ENCODE assay signal across 14 cellular contexts in the genomic region with DNA sequence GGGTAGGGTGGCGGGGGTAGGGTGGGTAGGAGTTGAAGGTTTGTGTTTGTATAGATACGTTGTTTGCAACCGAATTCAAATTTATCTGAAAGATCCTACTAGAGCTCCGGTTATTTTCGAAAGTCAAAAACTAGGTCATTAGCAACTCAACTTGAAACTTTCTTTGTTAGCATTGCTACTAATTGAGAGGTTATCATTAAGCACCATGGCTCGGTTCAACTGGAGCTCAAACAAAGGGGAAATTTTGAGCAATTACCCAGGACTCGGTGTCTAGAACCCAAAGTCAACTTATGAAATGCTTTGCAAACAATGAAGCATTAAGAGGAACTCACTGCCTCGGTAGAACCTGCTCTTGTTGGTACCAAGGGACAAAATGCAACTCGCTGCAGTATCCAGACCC.
DNase-seq lines count a peak whose midpoint lies in the region; ATAC-seq and TF ChIP-seq lines count a peak whose summit lies in the region.
"Had no signal": no experiment of that assay in that cellular context is flagged by ENCODE, and none has a peak within 500 bp of the region (broad histone marks: within the 10 kb centered on the region; RNA-seq: fewer than 3 reads in every experiment).

No MANE protein-coding gene starts in this region.

- no peak overlapping the region for H3K4me2 ChIP-seq in mesendoderm (ENCODE audit: low read length)

- no peak for TF ChIP-seq POLR2A in body of pancreas (IDR thresholded peaks at IDR 0.05)

- peak overlapping the region; percentile 68 for H3K27ac Mint-ChIP-seq in activated CD4-positive, alpha-beta T cell treated with anti-CD3 and anti-CD28 coated beads for 36 hours
- no peak overlapping the region for H3K27ac Mint-ChIP-seq in activated CD4-positive, alpha-beta T cell treated with anti-CD3 and anti-CD28 coated beads, Interleukin-2, amount 10 ng/mL, durations not matched to agents 24 days and 14 days
- no peak overlapping the region for H3K27ac Mint-ChIP-seq in WTC11
- H3K27ac Mint-ChIP-seq: HFFc6 had no signal

- no peak overlapping the region for H4K5ac ChIP-seq in mesendoderm (ENCODE audit: low read length)

- H4K8ac ChIP-seq in mesendoderm (ENCODE audit: low read depth, low read length) = no peak overlapping the region

- TF ChIP-seq CTCF in body of pancreas (IDR thresholded peaks at IDR 0.05) = no peak
- no peak for TF ChIP-seq CTCF in WTC11 (IDR thresholded peaks at IDR 0.05)

- H3K4me3 ChIP-seq in mesendoderm (ENCODE audit: low read length) (no peak overlapping the region), body of pancreas (no peak overlapping the region)
- H3K4me3 ChIP-seq: thoracic aorta had no signal

- no peak overlapping the region for H3K4ac ChIP-seq in mesendoderm (ENCODE audit: low read depth, low read length)

- no peak overlapping the region for H3K4me3 Mint-ChIP-seq in activated CD4-positive, alpha-beta T cell treated with anti-CD3 and anti-CD28 coated beads for 36 hours
- H3K4me3 Mint-ChIP-seq in activated CD4-positive, alpha-beta T cell treated with anti-CD3 and anti-CD28 coated beads, Interleukin-2, amount 10 ng/mL, durations not matched to agents 24 days and 14 days = no peak overlapping the region
- H3K4me3 Mint-ChIP-seq in WTC11 = no peak overlapping the region
- H3K4me3 Mint-ChIP-seq: activated CD8-positive, alpha-beta T cell treated with anti-CD3 and anti-CD28 coated beads, Interleukin-2, amount 10 ng/mL, durations not matched to agents 7 days and 5 days; activated naive CD8-positive, alpha-beta T cell treated with anti-CD3 and anti-CD28 coated beads, Interleukin-2, amount 50 U/mL, for 24 hours; HFFc6 had no signal

- H2BK120ac ChIP-seq in mesendoderm (ENCODE audit: low read depth, low read length) = no peak overlapping the region

- WGBS in mesendoderm (ENCODE audit: extremely low coverage, insufficient coverage, low lambda C conversion rate) = no CpG with 5 or more reads among the region's 9 CpGs
- 83 to 88% methylated on average over 9 of the region's 9 CpGs for WGBS in body of pancreas, 2 donors

- no peak overlapping the region for H2BK15ac ChIP-seq in mesendoderm (replicated peaks; ENCODE audit: low read depth)

- no peak overlapping the region for H2BK5ac ChIP-seq in mesendoderm (ENCODE audit: low read length)

- POLR2A ChIA-PET in activated CD4-positive, alpha-beta T cell treated with anti-CD3 and anti-CD28 coated beads for 36 hours (lab: Charles Lee) = no interaction called here
- POLR2A ChIA-PET in WTC11 (lab: Charles Lee) = no interaction called here

- no peaks in the 10 kb centered on the region for H3K36me3 ChIP-seq in mesendoderm (ENCODE audit: control insufficient read depth, insufficient read depth, low read length)
- H3K36me3 ChIP-seq in body of pancreas (replicated peaks in 1 of 2; ENCODE audit: insufficient read depth in 1 of 2, low read depth in 2 of 2) = no peaks in the 10 kb centered on the region
- H3K36me3 ChIP-seq: thoracic aorta had no signal

- H3K27ac ChIP-seq in mesendoderm (ENCODE audit: low read depth, low read length) (no peak overlapping the region), body of pancreas (no peak overlapping the region)
- H3K27ac ChIP-seq: thoracic aorta had no signal

- H3K18ac ChIP-seq in mesendoderm (ENCODE audit: low read length) = peak overlapping the region; percentile 28

- no peaks in the 10 kb centered on the region for H3K79me2 ChIP-seq in mesendoderm (ENCODE audit: control insufficient read depth, insufficient read depth, low read length)

- no peak overlapping the region for H3K9ac ChIP-seq in mesendoderm (ENCODE audit: low read length)

- H3K23ac ChIP-seq in mesendoderm (ENCODE audit: low read length) = no peak overlapping the region

- peaks cover 3% of the 10 kb centered on the region for H3K4me1 ChIP-seq in mesendoderm (ENCODE audit: control insufficient read depth, low read depth, low read length)
- peaks cover 4% of the 10 kb centered on the region for H3K4me1 ChIP-seq in body of pancreas

- no peaks in the 10 kb centered on the region for H3K36me3 Mint-ChIP-seq in activated CD4-positive, alpha-beta T cell treated with anti-CD3 and anti-CD28 coated beads for 36 hours (ENCODE audit: low read depth)
- H3K36me3 Mint-ChIP-seq in activated CD4-positive, alpha-beta T cell treated with anti-CD3 and anti-CD28 coated beads, Interleukin-2, amount 10 ng/mL, durations not matched to agents 24 days and 14 days (ENCODE audit: low read depth) = no peaks in the 10 kb centered on the region
- no peaks in the 10 kb centered on the region for H3K36me3 Mint-ChIP-seq in WTC11

- peaks cover 30% of the 10 kb centered on the region for H3K4me1 Mint-ChIP-seq in activated CD4-positive, alpha-beta T cell treated with anti-CD3 and anti-CD28 coated beads for 36 hours
- peaks cover 15% of the 10 kb centered on the region for H3K4me1 Mint-ChIP-seq in activated CD4-positive, alpha-beta T cell treated with anti-CD3 and anti-CD28 coated beads, Interleukin-2, amount 10 ng/mL, durations not matched to agents 24 days and 14 days
- H3K4me1 Mint-ChIP-seq in WTC11 = peaks cover 25% of the 10 kb centered on the region

- no peaks in the 10 kb centered on the region for H3K79me1 ChIP-seq in mesendoderm (ENCODE audit: low read length)

- peaks cover 2% of the 10 kb centered on the region for H3K27me3 Mint-ChIP-seq in activated CD4-positive, alpha-beta T cell treated with anti-CD3 and anti-CD28 coated beads for 36 hours
- no peaks in the 10 kb centered on the region for H3K27me3 Mint-ChIP-seq in activated CD4-positive, alpha-beta T cell treated with anti-CD3 and anti-CD28 coated beads, Interleukin-2, amount 10 ng/mL, durations not matched to agents 24 days and 14 days
- no peaks in the 10 kb centered on the region for H3K27me3 Mint-ChIP-seq in WTC11 (ENCODE audit: low read depth)
- H3K27me3 Mint-ChIP-seq: activated naive CD8-positive, alpha-beta T cell treated with anti-CD3 and anti-CD28 coated beads, Interleukin-2, amount 50 U/mL, for 24 hours had no signal

- H2AK5ac ChIP-seq in mesendoderm (ENCODE audit: low read length) = no peak overlapping the region

- no peaks in the 10 kb centered on the region for H3K9me3 Mint-ChIP-seq in activated CD4-positive, alpha-beta T cell treated with anti-CD3 and anti-CD28 coated beads for 36 hours (ENCODE audit: low read depth)
- peaks cover 3% of the 10 kb centered on the region for H3K9me3 Mint-ChIP-seq in activated CD4-positive, alpha-beta T cell treated with anti-CD3 and anti-CD28 coated beads, Interleukin-2, amount 10 ng/mL, durations not matched to agents 24 days and 14 days
- no peaks in the 10 kb centered on the region for H3K9me3 Mint-ChIP-seq in WTC11
- H3K9me3 Mint-ChIP-seq: activated naive CD8-positive, alpha-beta T cell treated with anti-CD3 and anti-CD28 coated beads, Interleukin-2, amount 50 U/mL, for 24 hours; HFFc6 had no signal

- H3K9me3 ChIP-seq in body of pancreas = no peaks in the 10 kb centered on the region
- H3K9me3 ChIP-seq: thoracic aorta had no signal

- CTCF ChIA-PET in activated CD4-positive, alpha-beta T cell treated with anti-CD3 and anti-CD28 coated beads for 36 hours (lab: Charles Lee) = no interaction called here
- CTCF ChIA-PET in WTC11 (lab: Charles Lee) = no interaction called here

- intact Hi-C loops in activated CD4-positive, alpha-beta T cell treated with anti-CD3 and anti-CD28 coated beads for 36 hours (cut with DNase I, micrococcal nuclease) = no loop called here
- intact Hi-C loops in activated CD4-positive, alpha-beta T cell treated with anti-CD3 and anti-CD28 coated beads, Interleukin-2, amount 10 ng/mL, durations not matched to agents 24 days and 14 days (cut with micrococcal nuclease) = no loop called here
- intact Hi-C loops in body of pancreas (cut with DNase I) = no loop called here

- DNase-seq in activated CD4-positive, alpha-beta T cell treated with anti-CD3 and anti-CD28 coated beads for 36 hours = no peak
- DNase-seq in activated CD4-positive, alpha-beta T cell treated with anti-CD3 and anti-CD28 coated beads, Interleukin-2, amount 10 ng/mL, durations not matched to agents 24 days and 14 days = no peak
- DNase-seq in mesendoderm (no peak), body of pancreas (no peak), WTC11 (ENCODE audit: low spot score) (no peak)
- DNase-seq: activated CD8-positive, alpha-beta T cell treated with anti-CD3 and anti-CD28 coated beads, Interleukin-2, amount 10 ng/mL, durations not matched to agents 7 days and 5 days; activated naive CD8-positive, alpha-beta T cell treated with anti-CD3 and anti-CD28 coated beads, Interleukin-2, amount 50 U/mL, for 24 hours; DMS 273 treated with DMSO at 0.1 percent for 48 hours; HFFc6; NCI-H2029 had no signal

- H3K56ac ChIP-seq in mesendoderm (ENCODE audit: low read length) = no peak overlapping the region

- ATAC-seq in activated CD4-positive, alpha-beta T cell treated with anti-CD3 and anti-CD28 coated beads for 36 hours = no peak
- ATAC-seq in GM21423 (IDR thresholded peaks at IDR 0.05; ENCODE audit: unreplicated experiment) = peak; percentile 55
- peak; percentile 33 for ATAC-seq in HG03103 (IDR thresholded peaks at IDR 0.05; ENCODE audit: low read depth, unreplicated experiment)
- ATAC-seq in GM19397 (IDR thresholded peaks at IDR 0.05; ENCODE audit: unreplicated experiment) = no peak
- ATAC-seq in body of pancreas = no peak
- ATAC-seq in WTC11 = no peak
- ATAC-seq: activated CD8-positive, alpha-beta T cell treated with anti-CD3 and anti-CD28 coated beads, Interleukin-2, amount 10 ng/mL, durations not matched to agents 7 days and 5 days; activated naive CD8-positive, alpha-beta T cell treated with anti-CD3 and anti-CD28 coated beads, Interleukin-2, amount 50 U/mL, for 24 hours had no signal

- no peaks in the 10 kb centered on the region for H3K27me3 ChIP-seq in mesendoderm (ENCODE audit: insufficient read depth, low read length, poor library complexity)
- no peaks in the 10 kb centered on the region for H3K27me3 ChIP-seq in body of pancreas

TF ChIP-seq in WTC11, 78 proteins besides CTCF, POLR2A, EP300 and RAD21 (continues in another document):
- TF ChIP-seq, protein P1, sequence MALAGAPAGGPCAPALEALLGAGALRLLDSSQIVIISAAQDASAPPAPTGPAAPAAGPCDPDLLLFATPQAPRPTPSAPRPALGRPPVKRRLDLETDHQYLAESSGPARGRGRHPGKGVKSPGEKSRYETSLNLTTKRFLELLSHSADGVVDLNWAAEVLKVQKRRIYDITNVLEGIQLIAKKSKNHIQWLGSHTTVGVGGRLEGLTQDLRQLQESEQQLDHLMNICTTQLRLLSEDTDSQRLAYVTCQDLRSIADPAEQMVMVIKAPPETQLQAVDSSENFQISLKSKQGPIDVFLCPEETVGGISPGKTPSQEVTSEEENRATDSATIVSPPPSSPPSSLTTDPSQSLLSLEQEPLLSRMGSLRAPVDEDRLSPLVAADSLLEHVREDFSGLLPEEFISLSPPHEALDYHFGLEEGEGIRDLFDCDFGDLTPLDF (CRISPR knock-in tag; IDR thresholded peaks at IDR 0.05) = no peak
- TF ChIP-seq OVOL2 (CRISPR knock-in tag; IDR thresholded peaks at IDR 0.05; ENCODE audit: borderline replicate concordance) = no peak
- TF ChIP-seq ZNF416 (CRISPR knock-in tag; IDR thresholded peaks at IDR 0.05) = no peak
- TF ChIP-seq RELA (CRISPR knock-in tag; IDR thresholded peaks at IDR 0.05; ENCODE audit: borderline replicate concordance) = no peak
- no peak for TF ChIP-seq FOXJ3 (CRISPR knock-in tag; IDR thresholded peaks at IDR 0.05; ENCODE audit: borderline replicate concordance)

Comparison
In these comparisons a context has a peak if more than half of its experiments do, and no peak if none do; other contexts are left out.
1. ATAC-seq: peak in GM21423 (single experiment) and HG03103 (single experiment); none in activated CD4-positive, alpha-beta T cell treated with anti-CD3 and anti-CD28 coated beads for 36 hours (single experiment), GM19397 (single experiment), body of pancreas (single experiment) and WTC11 (single experiment).